Comparison of ENCODE assay signal across 9 cellular contexts in genomic region chr11:86523738-86524602, GRCh38.
DNase-seq lines count a peak whose midpoint lies in the region; ATAC-seq and TF ChIP-seq lines count a peak whose summit lies in the region.
"Had no signal": no experiment of that assay in that cellular context is flagged by ENCODE, and none has a peak within 500 bp of the region (broad histone marks: within the 10 kb centered on the region; RNA-seq: fewer than 3 reads in every experiment).

No MANE protein-coding gene starts in this region.

- DNase-seq in Caco-2 (peak; percentile 89 to 91), NCI-H69 (lab: John Stamatoyannopoulos, UW) (peak; percentile 62), epithelial cell of esophagus (ENCODE audit: low read depth) (peak; percentile 97), non-pigmented ciliary epithelial cell (ENCODE audit: low read depth) (peak; percentile 97), GF-D8 (lab: John Stamatoyannopoulos, UW) (no peak), GDM1 (lab: John Stamatoyannopoulos, UW) (no peak)
- DNase-seq: foreskin melanocyte had no signal

- peak overlapping the region; percentile 88 for H3K27ac Mint-ChIP-seq in Caco-2 (ENCODE audit: unreplicated experiment)

- CTCF ChIA-PET in Caco-2 (lab: Charles Lee) = interaction anchor here (0.9 to 1.3 kb wide), 4 partner anchors 67 to 163 kb away, joined by 3 to 5 read pairs (median 4); no protein-coding TSS in a partner anchor

- no peaks in the 10 kb centered on the region for H3K27me3 Mint-ChIP-seq in Caco-2 (ENCODE audit: insufficient read depth, unreplicated experiment)

- peaks cover 45% of the 10 kb centered on the region for H3K4me1 Mint-ChIP-seq in Caco-2 (ENCODE audit: low read depth, unreplicated experiment)

- peaks cover 18% of the 10 kb centered on the region for H3K9me3 ChIP-seq in Caco-2

- H3K4me3 ChIP-seq in Caco-2 (ENCODE audit: low read depth, low read length) = no peak overlapping the region
- no peak overlapping the region for H3K4me3 ChIP-seq in epithelial cell of esophagus (ENCODE audit: low read length)

- H3K9me3 Mint-ChIP-seq in Caco-2 (ENCODE audit: unreplicated experiment) = peaks cover 33% of the 10 kb centered on the region

- ATAC-seq in GM21360 (IDR thresholded peaks at IDR 0.05; ENCODE audit: unreplicated experiment) (no peak), HG02981 (IDR thresholded peaks at IDR 0.05; ENCODE audit: unreplicated experiment) (no peak)

- no peaks in the 10 kb centered on the region for H3K27me3 ChIP-seq in Caco-2 (replicated peaks; ENCODE audit: control insufficient read depth, insufficient read depth, low read length)

- peaks cover 57% of the 10 kb centered on the region for H3K4me1 ChIP-seq in Caco-2

- H3K4me3 Mint-ChIP-seq in Caco-2 (ENCODE audit: unreplicated experiment) = peak overlapping the region; percentile 38

- POLR2A ChIA-PET in Caco-2 (lab: Charles Lee) = interaction anchor here (0.6 to 0.8 kb wide), 2 partner anchors 40 kb away, joined by 3 read pairs; no protein-coding TSS in a partner anchor

- BruUV-seq in Caco-2 (replicated peaks; lab: Mats Ljungman, UMichigan) = no TSS peak

- H3K36me3 Mint-ChIP-seq in Caco-2 (ENCODE audit: insufficient read depth, unreplicated experiment) = peaks cover 30% of the 10 kb centered on the region

- peaks cover 1% of the 10 kb centered on the region; the same call in 1 of the 2 replicates for H3K36me3 ChIP-seq in Caco-2 (ENCODE audit: control insufficient read depth, insufficient read depth, low read length)

- TF ChIP-seq CTCF in Caco-2 (IDR thresholded peaks at IDR 0.05; ENCODE audit: insufficient read depth in 1 of 2, low read depth in 1 of 2, low read length in 1 of 2, severe bottlenecking in 1 of 2, unreplicated experiment in 1 of 2) = no peak
- TF ChIP-seq CTCF in epithelial cell of esophagus (IDR thresholded peaks at IDR 0.05; ENCODE audit: insufficient read depth, low read depth, low read length, missing control alignments) = no peak

- intact Hi-C loops in Caco-2 (cut with micrococcal nuclease; ENCODE audit: unreplicated experiment) = loop anchor here (1.0 to 2.0 kb wide), 7 partner anchors 25 to 288 kb away; no protein-coding TSS in a partner anchor

Comparison
In these comparisons a context has a peak if more than half of its experiments do, and no peak if none do; other contexts are left out.
1. DNase-seq: peak in Caco-2 (2 of 2), NCI-H69 (single experiment), epithelial cell of esophagus (single experiment) and non-pigmented ciliary epithelial cell (single experiment); none in GF-D8 (single experiment) and GDM1 (single experiment).